In genomic region chr14:99574099-99574880, GRCh38 we compare ENCODE assay signal across 1 cellular context.
A peak's percentile ranks its signal among the peaks of the same experiment; 100 is the strongest.
TF ChIP-seq lines count a peak whose summit lies in the region.

No MANE protein-coding gene starts in this region.

TF ChIP-seq in HepG2, 621 proteins besides CTCF, POLR2A, EP300 and RAD21 (continued from another document):
- TF ChIP-seq SOX6 (IDR thresholded peaks at IDR 0.05) (no peak), SOX6 (CRISPR knock-in tag; IDR thresholded peaks at IDR 0.05) (peak; percentile 35; the same call in 1 of the 2 replicates), ZBTB33 (CRISPR knock-in tag; IDR thresholded peaks at IDR 0.05) (peak; percentile 51), FOXP4 (CRISPR knock-in tag; IDR thresholded peaks at IDR 0.05) (no peak), ZBTB43 (CRISPR knock-in tag; conservative IDR thresholded peaks at IDR 0.05) (no peak), JUN (CRISPR knock-in tag; IDR thresholded peaks at IDR 0.05) (0 out of 2 replicates have a peak, but pooled peaks have one; percentile 25), ZBTB10 (CRISPR knock-in tag; IDR thresholded peaks at IDR 0.05; ENCODE audit: borderline replicate concordance) (no peak), DMAP1 (CRISPR knock-in tag; IDR thresholded peaks at IDR 0.05) (no peak), MXD1 (CRISPR knock-in tag; IDR thresholded peaks at IDR 0.05) (no peak), FOXO1 (CRISPR knock-in tag; IDR thresholded peaks at IDR 0.05) (no peak), SAP130 (CRISPR knock-in tag; IDR thresholded peaks at IDR 0.05; ENCODE audit: low read depth) (peak; percentile 52; the same call in 1 of the 2 replicates), DZIP1 (CRISPR knock-in tag; IDR thresholded peaks at IDR 0.05) (no peak), GTF3A (CRISPR knock-in tag; conservative IDR thresholded peaks at IDR 0.05) (no peak), DPF2 (CRISPR knock-in tag; IDR thresholded peaks at IDR 0.05; ENCODE audit: borderline replicate concordance, low read depth) (peak; percentile 28; the same call in 1 of the 2 replicates), ZNF350 (CRISPR knock-in tag; IDR thresholded peaks at IDR 0.05; ENCODE audit: borderline replicate concordance, low read depth) (no peak), TFAP4 (IDR thresholded peaks at IDR 0.05; ENCODE audit: borderline replicate concordance, low read depth) (peak; percentile 77; the same call in 1 of the 2 replicates), ZNF556 (CRISPR knock-in tag; IDR thresholded peaks at IDR 0.05; ENCODE audit: borderline replicate concordance) (peak; percentile 29; the same call in 1 of the 2 replicates), MIER2 (CRISPR knock-in tag; IDR thresholded peaks at IDR 0.05) (no peak), GMEB2 (CRISPR knock-in tag; IDR thresholded peaks at IDR 0.05; ENCODE audit: low read depth) (no peak), HDAC2 (CRISPR knock-in tag; IDR thresholded peaks at IDR 0.05) (peak; percentile 25; the same call in 1 of the 2 replicates), HNRNPL (IDR thresholded peaks at IDR 0.05; ENCODE audit: low read depth, low read length) (0 out of 2 replicates have a peak, but pooled peaks have one; percentile 44), PLSCR1 (CRISPR knock-in tag; IDR thresholded peaks at IDR 0.05; ENCODE audit: borderline replicate concordance) (no peak), FOXP1 (IDR thresholded peaks at IDR 0.05) (no peak), FOXP1 (CRISPR knock-in tag; IDR thresholded peaks at IDR 0.05) (no peak)
